11 cellular contexts compared by ENCODE assay signal in genomic region chr3:53250881-53251605, GRCh38. TPM values are rescaled to one million over a fixed set of nuclear protein-coding genes. Genes with fewer than 3 reads are reported as not detected.
DNase-seq lines count a peak whose midpoint lies in the region; ATAC-seq and TF ChIP-seq lines count a peak whose summit lies in the region.
"Had no signal": no experiment of that assay in that cellular context is flagged by ENCODE, and none has a peak within 500 bp of the region (broad histone marks: within the 10 kb centered on the region; RNA-seq: fewer than 3 reads in every experiment).

No MANE protein-coding gene starts in this region.

- peaks cover 40% of the 10 kb centered on the region for H3K36me3 Mint-ChIP-seq in activated CD8-positive, alpha-beta T cell treated with anti-CD3 and anti-CD28 coated beads for 36 hours (ENCODE audit: low read depth)

- H3K27ac ChIP-seq in heart left ventricle (peak overlapping the region in 7 of 12 donors; percentile 0 to 91 (median 19)), subcutaneous abdominal adipose tissue (ENCODE audit: low read depth, low read length) (peak overlapping the region; percentile 19)
- H3K27ac ChIP-seq: SK-N-MC had no signal

- H3K9me3 Mint-ChIP-seq in activated CD8-positive, alpha-beta T cell treated with anti-CD3 and anti-CD28 coated beads for 36 hours: no peaks in the 10 kb centered on the region

- peak overlapping the region; percentile 11 for H3K27ac Mint-ChIP-seq in activated CD8-positive, alpha-beta T cell treated with anti-CD3 and anti-CD28 coated beads for 36 hours

- H3K4me1 ChIP-seq in heart left ventricle: peaks cover 0 to 80% (median 44%) of the 10 kb centered on the region in 12 donors
- peaks cover 7 to 77% (median 73%) of the 10 kb centered on the region in 5 donors for H3K4me1 ChIP-seq in subcutaneous abdominal adipose tissue (ENCODE audit: control insufficient read depth in 5 of 5, insufficient read depth in 5 of 5, low read length in 5 of 5)

- no peak overlapping the region for H3K4me3 Mint-ChIP-seq in activated CD8-positive, alpha-beta T cell treated with anti-CD3 and anti-CD28 coated beads for 36 hours

- CTCF ChIA-PET in activated CD8-positive, alpha-beta T cell treated with anti-CD3 and anti-CD28 coated beads for 36 hours (lab: Charles Lee): no interaction called here

- no peaks in the 10 kb centered on the region for H3K27me3 ChIP-seq in heart left ventricle
- no peaks in the 10 kb centered on the region for H3K27me3 ChIP-seq in subcutaneous abdominal adipose tissue (ENCODE audit: control insufficient read depth in 5 of 5, insufficient read depth in 4 of 5, low read length in 5 of 5)

- H3K9ac ChIP-seq in subcutaneous abdominal adipose tissue (ENCODE audit: low read length in 5 of 5): peak overlapping the region in 3 of 5 donors; percentile 25 to 42 (median 32)

- intact Hi-C loops in heart left ventricle (cut with DNase I) (no loop called here), left cardiac atrium (cut with DNase I) (no loop called here)
- intact Hi-C loops in activated CD8-positive, alpha-beta T cell treated with anti-CD3 and anti-CD28 coated beads for 36 hours (cut with micrococcal nuclease): no loop called here

- H3K4me3 ChIP-seq in heart left ventricle (peak overlapping the region in 1 of 12 donors; percentile 7), subcutaneous abdominal adipose tissue (ENCODE audit: low read depth in 1 of 5, low read length in 5 of 5) (peak overlapping the region in 1 of 5 donors; percentile 38)
- H3K4me3 ChIP-seq: mucosa of descending colon, SK-N-MC had no signal

- TF ChIP-seq POLR2A in heart left ventricle (IDR thresholded peaks at IDR 0.05): no peak

- TF ChIP-seq CTCF in heart left ventricle (IDR thresholded peaks at IDR 0.05): no peak
- no peak for TF ChIP-seq CTCF in activated CD8-positive, alpha-beta T cell treated with anti-CD3 and anti-CD28 coated beads for 36 hours (IDR thresholded peaks at IDR 0.05)

- H3K9me3 ChIP-seq in heart left ventricle (peaks cover 0 to 2% (median 0%) of the 10 kb centered on the region in 12 donors), subcutaneous abdominal adipose tissue (ENCODE audit: control insufficient read depth in 5 of 5, low read length in 5 of 5) (no peaks in the 10 kb centered on the region)
- H3K9me3 ChIP-seq: mucosa of descending colon had no signal

- peaks cover 61% of the 10 kb centered on the region for H3K4me1 Mint-ChIP-seq in activated CD8-positive, alpha-beta T cell treated with anti-CD3 and anti-CD28 coated beads for 36 hours (ENCODE audit: low read depth)

- DNase-seq in heart left ventricle (peak in 1 of 5 donors; percentile 21), left cardiac atrium (no peak), glomerular visceral epithelial cell (ENCODE audit: extremely low spot score) (peak; percentile 30), Ammon's horn (ENCODE audit: low spot score) (no peak)
- no peak for DNase-seq in activated CD8-positive, alpha-beta T cell treated with anti-CD3 and anti-CD28 coated beads for 36 hours
- DNase-seq in stimulated activated CD4-positive, alpha-beta T cell treated with anti-CD3 and anti-CD28 coated beads, Interleukin-4, amount 100 ng/mL, for 1 hour: no peak
- DNase-seq: NCI-H2081 treated with DMSO at 0.1 percent for 48 hours had no signal

- POLR2A ChIA-PET in activated CD8-positive, alpha-beta T cell treated with anti-CD3 and anti-CD28 coated beads for 36 hours (lab: Charles Lee): interaction anchor here (1.4 to 4.0 kb wide), 3 partner anchors 9 to 31 kb away, joined by 3 to 20 read pairs (median 4); no protein-coding TSS in a partner anchor

- H3K36me3 ChIP-seq in heart left ventricle: peaks cover 0 to 4% (median 0%) of the 10 kb centered on the region in 9 donors
- H3K36me3 ChIP-seq in subcutaneous abdominal adipose tissue (ENCODE audit: control insufficient read depth in 5 of 5, insufficient read depth in 5 of 5, low read length in 5 of 5): peaks cover 0 to 4% (median 0%) of the 10 kb centered on the region in 5 donors

- ATAC-seq in heart left ventricle (no peak), left cardiac atrium (no peak), HG02763 (IDR thresholded peaks at IDR 0.05; ENCODE audit: unreplicated experiment) (no peak)
- ATAC-seq in activated CD8-positive, alpha-beta T cell treated with anti-CD3 and anti-CD28 coated beads for 36 hours: no peak
- ATAC-seq: mucosa of descending colon had no signal

- WGBS in heart left ventricle, 4 donors: 67 to 83% (median 78%) methylated on average over 4 of the region's 4 CpGs

- no peaks in the 10 kb centered on the region for H3K27me3 Mint-ChIP-seq in activated CD8-positive, alpha-beta T cell treated with anti-CD3 and anti-CD28 coated beads for 36 hours

RNA-seq across cellular contexts. Expression of gene TKT, which starts 4.8 kb away (rescaled TPM):
- total RNA-seq in heart left ventricle (100 to 1,000 TPM in 1 of 9 donors, 10 to 100 TPM in 8; 20.6 to 111 (median 36.6) TPM), left cardiac atrium (10 to 100 TPM; 91.0 to 92.4 TPM)
- 100 to 1,000 TPM in 1 of 2 donors, 10 to 100 TPM in 1; 23.8 to 111 TPM for polyA plus RNA-seq in heart left ventricle
- 100 to 1,000 TPM; 397 to 417 TPM for total RNA-seq in activated CD8-positive, alpha-beta T cell treated with anti-CD3 and anti-CD28 coated beads for 36 hours
